Comparison of ENCODE assay signal across 8 cellular contexts in the genomic region with DNA sequence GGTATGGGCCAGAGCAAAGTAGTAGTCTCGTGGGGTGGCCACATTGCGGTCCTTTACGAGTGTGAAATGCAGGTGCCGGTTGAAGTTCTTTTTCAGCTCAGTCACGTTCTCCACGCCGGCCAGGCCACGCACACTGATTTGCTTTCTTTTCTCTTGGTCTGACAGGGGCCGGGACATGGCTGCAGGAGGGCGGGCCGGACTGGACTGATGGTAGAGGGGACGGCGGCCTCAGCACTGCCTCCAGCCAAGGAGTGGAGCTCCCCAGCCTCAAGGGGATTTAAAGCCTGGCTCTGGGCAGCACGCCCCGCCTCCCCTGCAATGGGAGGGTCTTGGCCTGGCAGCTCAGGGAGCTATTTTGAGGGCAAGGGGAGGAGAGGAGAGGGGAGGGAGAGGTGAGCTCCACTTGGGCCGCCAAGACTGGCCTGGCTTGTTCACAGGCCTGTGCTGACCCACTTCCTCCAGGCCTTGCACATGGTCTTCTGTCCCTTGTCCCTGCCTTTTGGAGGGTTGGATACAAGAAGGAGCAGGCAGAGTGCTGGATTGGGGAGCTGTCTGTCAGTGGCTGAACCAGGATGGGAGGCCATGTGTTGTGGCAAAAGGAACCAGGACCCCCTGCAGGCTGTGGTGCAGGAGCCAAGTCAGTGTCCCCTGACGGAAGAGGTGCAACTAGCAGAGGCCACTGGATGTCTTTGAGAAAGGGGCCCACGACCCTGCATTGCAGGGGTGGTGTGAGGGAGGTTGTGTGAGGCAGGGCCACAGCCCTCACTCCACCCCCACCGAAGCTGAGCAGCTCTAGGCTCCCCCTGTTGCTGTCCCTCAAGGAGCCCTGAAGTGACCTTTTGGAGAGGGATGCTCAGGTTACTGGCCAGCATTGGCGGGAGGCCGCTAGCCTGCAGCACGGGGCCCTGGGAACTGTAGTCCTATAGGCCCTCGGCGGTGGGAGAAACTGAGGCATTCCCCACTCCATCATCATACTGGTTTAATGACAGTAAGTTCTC. TPM values are rescaled to one million over a fixed set of nuclear protein-coding genes. Genes with fewer than 3 reads are reported as not detected.
DNase-seq lines count a peak whose midpoint lies in the region; ATAC-seq, FAIRE-seq and TF ChIP-seq lines count a peak whose summit lies in the region.

A gene (minus strand): TSS at position 253 of the 998 bp plus-strand sequence. CDS start 76 bp downstream, at position 177.

- H3K4me2 ChIP-seq in HCT116 (ENCODE audit: low read length), result no peak within 1 kb of the TSS

- H4K20me1 ChIP-seq in HCT116 (ENCODE audit: insufficient read depth), result peaks cover 10% of the 10 kb centered on the region; the same call in 1 of the 2 replicates

- intact Hi-C loops in HCT116 (cut with micrococcal nuclease), result no loop called here

- CTCF ChIA-PET in HCT116 (lab: Charles Lee), result interaction anchor here (0.9 kb wide), 1 partner anchor 19 kb away, joined by 4 read pairs; a partner anchor contains a TSS

- no peak within 1 kb of the TSS for H3K27ac ChIP-seq in HCT116 (ENCODE audit: low read depth, low read length)
- H3K27ac ChIP-seq in right atrium auricular region, result peak within 1 kb of the TSS; percentile 81 to 83
- H3K27ac ChIP-seq in small intestine (ENCODE audit: low read depth in 1 of 2, low read length in 1 of 2), result peak within 1 kb of the TSS in 1 of 2 donors; percentile 24

- H3K79me2 ChIP-seq in HCT116 (ENCODE audit: insufficient read depth, low read length), result peaks cover 9% of the 10 kb centered on the region; the same call in 1 of the 2 replicates

- DNase-seq in HCT116 (ENCODE audit: low read depth, low spot score) (no peak), right atrium auricular region (ENCODE audit: low spot score) (peak; percentile 81), retinal pigment epithelial cell (ENCODE audit: low read depth) (peak; percentile 74), small intestine (no peak), cortex of kidney (lab: John Stamatoyannopoulos, UW) (no peak)

- RAD21 ChIA-PET in HCT116 (lab: Charles Lee; ENCODE audit: low non-redundant PET in 1 of 2, low total read pairs in 2 of 2, uncharacterized antibody in 2 of 2, unreplicated experiment in 2 of 2), result no interaction called here

- 59 to 65% (median 65%) methylated on average over 24 of the region's 24 CpGs for WGBS in small intestine, 3 donors

- no peak within 1 kb of the TSS for H3K4me3 ChIP-seq in HCT116 (replicated peaks in 1 of 2; ENCODE audit: low read depth in 1 of 2, low read length in 2 of 2)
- peak within 1 kb of the TSS; percentile 31 to 46 for H3K4me3 ChIP-seq in right atrium auricular region
- H3K4me3 ChIP-seq in retinal pigment epithelial cell (ENCODE audit: low read length), result peak within 1 kb of the TSS; percentile 38
- no peak within 1 kb of the TSS for H3K4me3 ChIP-seq in small intestine (ENCODE audit: low read depth in 1 of 2, low read length in 2 of 2)

- H3K4me1 ChIP-seq in HCT116 (ENCODE audit: control insufficient read depth in 1 of 2, insufficient read depth in 2 of 2, low read length in 2 of 2), result peaks cover 0 to 11% of the 10 kb centered on the region in 2 experiments; a peak in 1 of 4 replicates
- H3K4me1 ChIP-seq in right atrium auricular region, result peaks cover 2 to 65% of the 10 kb centered on the region in 2 donors
- no peaks in the 10 kb centered on the region for H3K4me1 ChIP-seq in small intestine (ENCODE audit: control insufficient read depth in 2 of 2, insufficient read depth in 1 of 2, low read depth in 1 of 2, low read length in 1 of 2)

- H3K4me1 Mint-ChIP-seq in activated T-helper 17 cell treated with anti-CD3 and anti-CD28 coated beads, Interleukin-2, amount 50 U/mL, for 72 hours, result peaks cover 19% of the 10 kb centered on the region

- H3K9me3 ChIP-seq in HCT116 (ENCODE audit: control insufficient read depth in 1 of 2, insufficient read depth in 1 of 2, low read depth in 1 of 2, low read length in 2 of 2) (no peaks in the 10 kb centered on the region), right atrium auricular region (no peaks in the 10 kb centered on the region), small intestine (ENCODE audit: control insufficient read depth, low read depth) (no peaks in the 10 kb centered on the region)

- TF ChIP-seq RAD21 in HCT116 (IDR thresholded peaks at IDR 0.05; ENCODE audit: low read depth), result no peak

- no peak for TF ChIP-seq CTCF in HCT116 (IDR thresholded peaks at IDR 0.05 in 2 of 3, conservative IDR thresholded peaks at IDR 0.05 in 1 of 3; ENCODE audit: borderline replicate concordance in 1 of 3, insufficient read depth in 1 of 3, low read depth in 2 of 3, low read length in 2 of 3)
- no peak for TF ChIP-seq CTCF in right atrium auricular region (IDR thresholded peaks at IDR 0.05)
- no peak for TF ChIP-seq CTCF in retinal pigment epithelial cell (conservative IDR thresholded peaks at IDR 0.05; ENCODE audit: low read depth, low read length)

- TF ChIP-seq POLR2A in HCT116 (IDR thresholded peaks at IDR 0.05; ENCODE audit: borderline replicate concordance, extremely low read depth, insufficient read depth, insufficient read length), result no peak

- H3K9me3 Mint-ChIP-seq in activated T-helper 17 cell treated with anti-CD3 and anti-CD28 coated beads, Interleukin-2, amount 50 U/mL, for 72 hours, result no peaks in the 10 kb centered on the region

- H3K27ac Mint-ChIP-seq in activated T-helper 17 cell treated with anti-CD3 and anti-CD28 coated beads, Interleukin-2, amount 50 U/mL, for 72 hours, result peak within 1 kb of the TSS; percentile 58

- H2AFZ ChIP-seq in HCT116 (ENCODE audit: low read depth, low read length, poor library complexity, severe bottlenecking), result no peak within 1 kb of the TSS

- no peak for FAIRE-seq in small intestine (lab: Jason Lieb, UNC)

- no peaks in the 10 kb centered on the region for H3K9me2 ChIP-seq in HCT116 (ENCODE audit: insufficient read depth)

- no peak within 1 kb of the TSS for H3K9ac ChIP-seq in HCT116 (ENCODE audit: low read length)

- H3K27me3 Mint-ChIP-seq in activated T-helper 17 cell treated with anti-CD3 and anti-CD28 coated beads, Interleukin-2, amount 50 U/mL, for 72 hours, result no peaks in the 10 kb centered on the region

- peaks cover 36% of the 10 kb centered on the region for H3K36me3 Mint-ChIP-seq in activated T-helper 17 cell treated with anti-CD3 and anti-CD28 coated beads, Interleukin-2, amount 50 U/mL, for 72 hours (ENCODE audit: low read depth)

- no peak within 1 kb of the TSS for H3K4me3 Mint-ChIP-seq in activated T-helper 17 cell treated with anti-CD3 and anti-CD28 coated beads, Interleukin-2, amount 50 U/mL, for 72 hours

- no TSS peak for BruUV-seq in HCT116 (replicated peaks; lab: Mats Ljungman, UMichigan)

- POLR2A ChIA-PET in HCT116 (lab: Charles Lee), result interaction anchor here (0.8 to 1.1 kb wide), 3 partner anchors 10 to 19 kb away, joined by 3 to 4 read pairs (median 4); a partner anchor contains a TSS

- H3K27me3 ChIP-seq in HCT116 (ENCODE audit: insufficient read depth, low read length) (no peaks in the 10 kb centered on the region), right atrium auricular region (no peaks in the 10 kb centered on the region), small intestine (ENCODE audit: control insufficient read depth in 2 of 2, insufficient read depth in 2 of 2, low read length in 2 of 2) (no peaks in the 10 kb centered on the region)

- ATAC-seq in HCT116 (peak; percentile 24), HG03139 (IDR thresholded peaks at IDR 0.05; ENCODE audit: unreplicated experiment) (no peak), GM21381 (IDR thresholded peaks at IDR 0.05; ENCODE audit: unreplicated experiment) (no peak)
- ATAC-seq in activated T-helper 17 cell treated with anti-CD3 and anti-CD28 coated beads, Interleukin-2, amount 50 U/mL, for 72 hours (replicated peaks), result no peak

- H3K36me3 ChIP-seq in HCT116 (ENCODE audit: control insufficient read depth in 1 of 2, insufficient read depth in 2 of 2, low read length in 2 of 2), result peaks cover 20 to 21% of the 10 kb centered on the region in 2 experiments
- H3K36me3 ChIP-seq in right atrium auricular region, result peaks cover 23% of the 10 kb centered on the region
- H3K36me3 ChIP-seq in small intestine (ENCODE audit: control insufficient read depth in 2 of 2, insufficient read depth in 2 of 2, low read length in 2 of 2), result peaks cover 0 to 3% of the 10 kb centered on the region in 2 donors

TF ChIP-seq in HCT116, 20 proteins besides CTCF, POLR2A, EP300 and RAD21:
- TF ChIP-seq EGR1 (IDR thresholded peaks at IDR 0.05; ENCODE audit: low read depth), result no peak

RNA-seq across cellular contexts. Expression of the gene that starts here (rescaled TPM):
- 1.7 TPM for total RNA-seq in HCT116 (2021; ENCODE audit: unreplicated experiment)
- polyA plus RNA-seq in HCT116 (2012), result 0.51 and 0.56 TPM in 2 replicates
- 1 to 10 TPM; 4.0 to 4.7 TPM for total RNA-seq in activated T-helper 17 cell treated with anti-CD3 and anti-CD28 coated beads, Interleukin-2, amount 50 U/mL, for 72 hours
- total RNA-seq in right atrium auricular region, result 10 to 100 TPM; 17.8 to 84.7 TPM
- polyA plus RNA-seq in small intestine, result 1 to 10 TPM in 2 of 3 donors, under 1 TPM in 1; 0.54 to 1.5 (median 1.1) TPM

Comparison
In these comparisons a context has a peak if more than half of its experiments do, and no peak if none do; other contexts are left out.
1. DNase-seq: peak in right atrium auricular region (single experiment) and retinal pigment epithelial cell (single experiment); none in HCT116 (single experiment), small intestine (single experiment) and cortex of kidney (single experiment).
2. H3K4me3 ChIP-seq: peak in right atrium auricular region (2 of 2) and retinal pigment epithelial cell (single experiment); none in HCT116 (0 of 2) and small intestine (0 of 2).